In the genomic region with DNA sequence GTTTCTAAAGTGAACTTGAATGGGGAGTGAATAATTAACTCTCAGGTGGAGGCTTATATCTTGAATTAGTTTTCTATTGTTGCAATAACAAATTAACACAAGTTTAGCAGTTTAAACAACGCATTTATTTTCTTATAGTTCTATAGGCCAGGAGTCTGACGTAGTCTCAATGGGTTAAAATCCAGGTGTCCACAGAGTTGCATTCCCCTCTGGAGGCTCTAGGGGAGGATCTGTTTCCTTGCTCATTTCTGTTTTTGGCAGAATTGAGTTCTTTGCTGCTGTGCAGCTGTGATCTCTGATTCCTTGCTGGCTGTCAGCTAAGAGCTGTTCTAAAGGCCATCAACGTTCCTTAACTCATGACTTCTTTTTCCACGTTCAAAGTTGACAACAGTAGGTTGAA, we compare ENCODE assay signal across 1 cellular context.
TF ChIP-seq lines count a peak whose summit lies in the region.

No MANE protein-coding gene starts in this region.

TF ChIP-seq in H1, 55 proteins besides CTCF, POLR2A, EP300 and RAD21:
- TF ChIP-seq SP2 (IDR thresholded peaks at IDR 0.05; ENCODE audit: low read length) (no peak), TBP (IDR thresholded peaks at IDR 0.05; ENCODE audit: low read depth, low read length) (no peak), CEBPB (IDR thresholded peaks at IDR 0.05; ENCODE audit: low read depth, low read length) (no peak)
TF ChIP-seq in H1: peak in this region for 0.
